32 cellular contexts compared by ENCODE assay signal in the genomic region with DNA sequence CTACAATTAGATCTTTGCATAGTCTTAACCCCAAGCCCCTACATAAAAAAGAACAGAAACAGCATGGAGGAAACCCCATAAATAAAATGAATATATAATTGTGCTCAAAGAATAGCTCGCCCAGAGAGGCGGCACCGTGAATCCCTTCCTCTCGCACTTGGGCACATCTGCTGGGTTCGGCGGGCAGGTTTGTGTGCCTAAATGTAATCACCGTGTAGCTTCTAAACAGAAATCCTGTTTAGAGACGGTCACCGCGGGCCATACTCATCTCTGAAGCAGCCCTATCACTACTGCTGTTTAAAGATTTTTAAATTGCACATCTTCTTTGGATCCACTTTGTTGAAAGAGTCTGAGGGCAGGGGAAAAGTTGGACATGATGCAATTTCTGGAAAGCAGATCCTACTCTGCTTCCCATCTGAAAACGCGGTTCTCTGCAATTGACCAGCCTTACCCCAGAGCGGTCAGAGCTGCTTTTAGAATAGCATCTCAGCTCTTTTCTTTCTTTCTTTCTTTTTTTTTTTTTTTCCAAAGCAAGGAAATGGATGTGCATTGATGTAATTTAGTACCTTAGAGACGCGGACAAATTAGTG. TPM values are rescaled to one million over a fixed set of nuclear protein-coding genes. Genes with fewer than 3 reads are reported as not detected.
"Had no signal": no experiment of that assay in that cellular context is flagged by ENCODE, and none has a peak within 500 bp of the region (broad histone marks: within the 10 kb centered on the region; RNA-seq: fewer than 3 reads in every experiment).

No MANE protein-coding gene starts in this region.

- H3K4me1 ChIP-seq: esophagus muscularis mucosa, foreskin keratinocyte, gastrocnemius medialis, heart right ventricle had no signal

- H2AFZ ChIP-seq: hepatocyte had no signal

- H3K4me2 ChIP-seq: hepatocyte had no signal

- H3K36me3 ChIP-seq: brain microvascular endothelial cell, esophagus muscularis mucosa, gastrocnemius medialis, heart right ventricle, WERI-Rb-1 had no signal

- DNase-seq: activated B cell treated with CpG ODN at 0.5 μM for 24 hours; activated CD4-positive, alpha-beta T cell treated with anti-CD3 and anti-CD28 coated beads for 48 hours; activated CD4-positive, alpha-beta T cell treated with anti-CD3 and anti-CD28 coated beads, Interleukin-2, amount 50 U/mL, for 1 hour; activated CD4-positive, alpha-beta T cell treated with anti-CD3 and anti-CD28 coated beads, Interleukin-2, amount 50 U/mL, for 48 hours; activated CD8-positive, alpha-beta memory T cell treated with anti-CD3 and anti-CD28 coated beads for 24 hours; activated CD8-positive, alpha-beta T cell treated with anti-CD3 and anti-CD28 coated beads for 36 hours; activated effector memory CD4-positive, alpha-beta T cell treated with anti-CD3 and anti-CD28 coated beads, Interleukin-2, amount 50 U/mL, for 16 hours; activated naive CD4-positive, alpha-beta T cell treated with anti-CD3 and anti-CD28 coated beads for 36 hours; activated naive CD8-positive, alpha-beta T cell treated with anti-CD3 and anti-CD28 coated beads, Interleukin-2, amount 10 ng/mL, durations not matched to agents 7 days and 5 days; activated T-cell treated with anti-CD3 and anti-CD28 coated beads, Interleukin-2, amount 50 U/mL, for 1 hour; activated T-cell treated with anti-CD3 and anti-CD28 coated beads, Interleukin-2, amount 50 U/mL, for 48 hours; brain microvascular endothelial cell; cortex of kidney; dermis blood vessel endothelial cell; effector CD4-positive, alpha-beta T cell; effector memory CD8-positive, alpha-beta T cell; erythroblast; foreskin keratinocyte; gastrocnemius medialis; heart right ventricle; T-helper 17 cell; T1000; WERI-Rb-1 had no signal

- H3K27ac ChIP-seq: brain microvascular endothelial cell, esophagus muscularis mucosa, foreskin keratinocyte, gastrocnemius medialis, heart right ventricle, hepatocyte, WERI-Rb-1 had no signal

- FAIRE-seq: astrocyte, bronchial epithelial cell had no signal

- ATAC-seq: activated CD4-positive, CD25-positive, alpha-beta regulatory T cell treated with anti-CD3 and anti-CD28 coated beads, Interleukin-2, amount 50 U/mL, for 24 hours; activated CD8-positive, alpha-beta T cell treated with anti-CD3 and anti-CD28 coated beads for 36 hours; effector memory CD8-positive, alpha-beta T cell; foreskin keratinocyte; gastrocnemius medialis; heart right ventricle; T-helper 17 cell had no signal

- H3K4me3 ChIP-seq: esophagus muscularis mucosa, gastrocnemius medialis, heart right ventricle, hepatocyte had no signal

- H3K9me3 ChIP-seq: esophagus muscularis mucosa, gastrocnemius medialis, heart right ventricle had no signal

- H3K79me2 ChIP-seq: hepatocyte had no signal

RNA-seq across cellular contexts. Expression of gene DRGX, which starts 6.5 kb away (rescaled TPM):
- total RNA-seq: activated B cell treated with CpG ODN at 0.5 μM for 24 hours; activated CD8-positive, alpha-beta T cell treated with anti-CD3 and anti-CD28 coated beads for 36 hours; activated naive CD4-positive, alpha-beta T cell treated with anti-CD3 and anti-CD28 coated beads for 36 hours; activated naive CD8-positive, alpha-beta T cell treated with anti-CD3 and anti-CD28 coated beads, Interleukin-2, amount 10 ng/mL, durations not matched to agents 7 days and 5 days; activated T-helper 1 cell treated with anti-CD3 and anti-CD28 coated beads, Interleukin-12 subunit alpha, Interleukin-12 subunit beta, Interleukin-2, Interleukin-4 antibody, amounts not matched to agents 30 ng/mL and 10 ng/mL and 1 ng/mL, durations not matched to agents 14 hours and 24 hours and 36 hours; activated T-helper 2 cell treated with anti-CD3 and anti-CD28 coated beads, Interferon-gamma antibody, Interleukin-2, Interleukin-4, amounts not matched to agents 10 μg/mL and 5 μg/mL and 100 μg/mL, durations not matched to agents 14 hours and 24 hours and 36 hours; astrocyte; bronchial epithelial cell; cardiac septum; cerebellum; dermis blood vessel endothelial cell; esophagus muscularis mucosa; foreskin keratinocyte; gastrocnemius medialis; heart right ventricle; hepatocyte; T-helper 17 cell had no signal
- polyA plus RNA-seq: foreskin keratinocyte, heart right ventricle, hepatocyte had no signal
